ENCODE assay signal across 9 cellular contexts in genomic region chr14:55807536-55807935, GRCh38.
DNase-seq lines count a peak whose midpoint lies in the region; ATAC-seq, FAIRE-seq and TF ChIP-seq lines count a peak whose summit lies in the region.
"Had no signal": no experiment of that assay in that cellular context is flagged by ENCODE, and none has a peak within 500 bp of the region (broad histone marks: within the 10 kb centered on the region; RNA-seq: fewer than 3 reads in every experiment).

No MANE protein-coding gene starts in this region.

- TF ChIP-seq EP300 in K562 (IDR thresholded peaks at IDR 0.05; ENCODE audit: low read length), result no peak

- H3K4me3 ChIP-seq in HCT116 (replicated peaks in 1 of 2; ENCODE audit: low read depth in 1 of 2, low read length in 2 of 2) (no peak overlapping the region), K562 (no peak overlapping the region), A673 (ENCODE audit: low read depth, low read length, poor library complexity, severe bottlenecking) (no peak overlapping the region)
- H3K4me3 ChIP-seq in naive thymus-derived CD4-positive, alpha-beta T cell (ENCODE audit: low read length), result peak overlapping the region; percentile 10

- peaks cover 0 to 62% (median 4%) of the 10 kb centered on the region in 5 donors for H3K36me3 Mint-ChIP-seq in naive thymus-derived CD4-positive, alpha-beta T cell

- no peaks in the 10 kb centered on the region for H3K9me2 ChIP-seq in HCT116 (ENCODE audit: insufficient read depth)

- TF ChIP-seq RAD21 in HCT116 (IDR thresholded peaks at IDR 0.05; ENCODE audit: low read depth) (no peak), K562 (CRISPR knock-in tag; conservative IDR thresholded peaks at IDR 0.05 in 1 of 2, IDR thresholded peaks at IDR 0.05 in 1 of 2) (no peak)

- no peaks in the 10 kb centered on the region for H3K9me1 ChIP-seq in K562 (ENCODE audit: control insufficient read depth, insufficient read depth, low read length)

- in situ Hi-C loops in K562 (cut with MboI), result no loop called here

- H3K79me2 ChIP-seq in HCT116 (ENCODE audit: insufficient read depth, low read length) (no peaks in the 10 kb centered on the region), K562 (ENCODE audit: control insufficient read depth, insufficient read depth, low read length) (no peaks in the 10 kb centered on the region)

- H3K9me3 Mint-ChIP-seq in naive thymus-derived CD4-positive, alpha-beta T cell, result peaks cover 0 to 40% (median 6%) of the 10 kb centered on the region in 11 donors

- no peaks in the 10 kb centered on the region for H3K27me3 Mint-ChIP-seq in naive thymus-derived CD4-positive, alpha-beta T cell

- H3K4me1 Mint-ChIP-seq in naive thymus-derived CD4-positive, alpha-beta T cell, result peaks cover 24 to 59% (median 36%) of the 10 kb centered on the region in 7 donors

- CTCF ChIA-PET in HCT116 (lab: Charles Lee) (interaction anchor here (0.8 to 1.0 kb wide), 2 partner anchors 37 to 369 kb away, joined by 3 read pairs; no protein-coding TSS in a partner anchor), K562 (lab: Yijun Ruan, JAX; ENCODE audit: low intra/inter-chr PET ratio) (interaction anchor here (0.7 kb wide), 1 partner anchor 330 kb away, joined by 3 read pairs; no protein-coding TSS in a partner anchor), A673 (lab: Charles Lee) (no interaction called here)
- CTCF ChIA-PET in naive thymus-derived CD4-positive, alpha-beta T cell (lab: Charles Lee), result interaction anchor here (0.6 kb wide), 1 partner anchor 229 kb away, joined by 3 read pairs; no protein-coding TSS in a partner anchor

- TF ChIP-seq POLR2A in HCT116 (IDR thresholded peaks at IDR 0.05; ENCODE audit: borderline replicate concordance, extremely low read depth, insufficient read depth, insufficient read length) (no peak), K562 (conservative IDR thresholded peaks at IDR 0.05) (no peak)

- WGBS in K562 (ENCODE audit: insufficient coverage, low coverage, missing lambda C conversion rate), result 12% methylated on average over 5 of the region's 6 CpGs

- H2AFZ ChIP-seq in HCT116 (ENCODE audit: low read depth, low read length, poor library complexity, severe bottlenecking) (peak overlapping the region; percentile 7), K562 (ENCODE audit: low read depth, low read length) (no peak overlapping the region)

- peaks cover 51 to 52% of the 10 kb centered on the region in 2 experiments for H3K4me1 ChIP-seq in HCT116 (ENCODE audit: control insufficient read depth in 1 of 2, insufficient read depth in 2 of 2, low read length in 2 of 2)
- H3K4me1 ChIP-seq in K562 (replicated peaks in 1 of 2; ENCODE audit: control insufficient read depth in 2 of 2, insufficient read depth in 2 of 2, low read length in 2 of 2), result peaks cover 4 to 15% of the 10 kb centered on the region in 2 experiments; a peak in 3 of 5 replicates
- peaks cover 16 to 17% of the 10 kb centered on the region in 2 donors for H3K4me1 ChIP-seq in naive thymus-derived CD4-positive, alpha-beta T cell (ENCODE audit: control insufficient read depth in 2 of 2, insufficient read depth in 2 of 2, low read length in 2 of 2)
- peaks cover 11% of the 10 kb centered on the region for H3K4me1 ChIP-seq in A673 (ENCODE audit: insufficient read depth, low read length, poor library complexity, severe bottlenecking)

- H3K9ac ChIP-seq in HCT116 (ENCODE audit: low read length), result no peak overlapping the region
- no peak overlapping the region for H3K9ac ChIP-seq in K562 (ENCODE audit: insufficient read depth in 1 of 2, low read depth in 2 of 2, low read length in 2 of 2)

- RAD21 ChIA-PET in HCT116 (lab: Charles Lee; ENCODE audit: low non-redundant PET in 1 of 2, low total read pairs in 2 of 2, uncharacterized antibody in 2 of 2, unreplicated experiment in 2 of 2), result no interaction called here

- ATAC-seq in HCT116 (no peak), K562 (no peak)
- no peak for ATAC-seq in naive thymus-derived CD4-positive, alpha-beta T cell

- H3K27ac Mint-ChIP-seq in naive thymus-derived CD4-positive, alpha-beta T cell, result peak overlapping the region; percentile 90 to 98 (median 91)

- BruUV-seq in HCT116 (replicated peaks; lab: Mats Ljungman, UMichigan) (no TSS peak), K562 (replicated peaks; lab: Mats Ljungman, UMichigan) (no TSS peak), A673 (replicated peaks; lab: Mats Ljungman, UMichigan) (no TSS peak)

- H3K36me3 ChIP-seq in HCT116 (ENCODE audit: control insufficient read depth in 1 of 2, insufficient read depth in 2 of 2, low read length in 2 of 2) (no peaks in the 10 kb centered on the region), K562 (ENCODE audit: control insufficient read depth, insufficient read depth, low read length) (no peaks in the 10 kb centered on the region), A673 (ENCODE audit: insufficient read depth, low read length, poor library complexity, severe bottlenecking) (no peaks in the 10 kb centered on the region)
- no peaks in the 10 kb centered on the region for H3K36me3 ChIP-seq in naive thymus-derived CD4-positive, alpha-beta T cell (ENCODE audit: control insufficient read depth in 2 of 3, insufficient read depth in 3 of 3, low read length in 3 of 3)

- POLR2A ChIA-PET in HCT116 (lab: Charles Lee) (no interaction called here), K562 (lab: Yijun Ruan, JAX) (interaction anchor here (0.8 to 2.0 kb wide), 2 partner anchors 11 to 67 kb away, joined by 3 to 8 read pairs; no protein-coding TSS in a partner anchor), A673 (lab: Charles Lee; ENCODE audit: low non-redundant PET) (no interaction called here)
- POLR2A ChIA-PET in naive thymus-derived CD4-positive, alpha-beta T cell (lab: Charles Lee), result interaction anchor here (0.7 kb wide), 1 partner anchor 226 kb away, joined by 3 read pairs; no protein-coding TSS in a partner anchor

- H4K20me1 ChIP-seq in HCT116 (ENCODE audit: insufficient read depth), result no peaks in the 10 kb centered on the region
- H4K20me1 ChIP-seq in K562 (replicated peaks; ENCODE audit: control insufficient read depth, insufficient read depth, low read length), result 0 out of 2 replicates have a peak, but pooled peaks cover 3% of the 10 kb centered on the region

- H3K9me3 ChIP-seq in HCT116 (ENCODE audit: control insufficient read depth in 1 of 2, insufficient read depth in 1 of 2, low read depth in 1 of 2, low read length in 2 of 2) (no peaks in the 10 kb centered on the region), K562 (replicated peaks; ENCODE audit: control insufficient read depth, insufficient read depth, low read depth, low read length) (no peaks in the 10 kb centered on the region), A673 (ENCODE audit: low read depth, low read length, poor library complexity, severe bottlenecking) (no peaks in the 10 kb centered on the region)
- no peaks in the 10 kb centered on the region for H3K9me3 ChIP-seq in naive thymus-derived CD4-positive, alpha-beta T cell (ENCODE audit: control insufficient read depth in 2 of 3, low read length in 3 of 3)

- H3K27ac ChIP-seq in HCT116 (ENCODE audit: low read depth, low read length) (peak overlapping the region; percentile 38), K562 (ENCODE audit: extremely low read depth, low read depth, low read length) (no peak overlapping the region), A673 (ENCODE audit: low read depth, low read length, poor library complexity, severe bottlenecking) (no peak overlapping the region)
- H3K27ac ChIP-seq in naive thymus-derived CD4-positive, alpha-beta T cell (ENCODE audit: low read depth, low read length), result peak overlapping the region; percentile 61

- H3K27me3 ChIP-seq in HCT116 (ENCODE audit: insufficient read depth, low read length) (no peaks in the 10 kb centered on the region), K562 (ENCODE audit: control insufficient read depth in 2 of 2, insufficient read depth in 2 of 2, low read length in 2 of 2) (no peaks in the 10 kb centered on the region), A673 (replicated peaks; ENCODE audit: insufficient read depth, low read depth, low read length, poor library complexity) (no peaks in the 10 kb centered on the region)
- no peaks in the 10 kb centered on the region for H3K27me3 ChIP-seq in naive thymus-derived CD4-positive, alpha-beta T cell (ENCODE audit: control insufficient read depth in 2 of 2, insufficient read depth in 2 of 2, low read length in 2 of 2)

- no peak for FAIRE-seq in K562 (lab: Jason Lieb, UNC)
- FAIRE-seq: A204.1 had no signal

- H3K4me2 ChIP-seq in HCT116 (ENCODE audit: low read length), result peak overlapping the region; percentile 52
- H3K4me2 ChIP-seq in K562 (ENCODE audit: insufficient read depth, low read length), result no peak overlapping the region

- intact Hi-C loops in HCT116 (cut with micrococcal nuclease), result no loop called here
- intact Hi-C loops in K562 (cut with micrococcal nuclease), result no loop called here
- intact Hi-C loops in naive thymus-derived CD4-positive, alpha-beta T cell (cut with micrococcal nuclease), result loop anchor here (1.0 to 10.0 kb wide), 6 partner anchors 44 to 903 kb away; partner anchors contain the start of genes FBXO34 (in 1 of the 2), GCH1 (in 1 of the 2) and PELI2 (in 1 of the 2)
- intact Hi-C loops in A673 (cut with micrococcal nuclease; ENCODE audit: unreplicated experiment), result no loop called here

- DNase-seq in NCI-H1417 (lab: John Stamatoyannopoulos, UW), result peak in 2 of 3 experiments; percentile 41 to 58
- DNase-seq in NCI-H1417 treated with DMSO at 0.1 percent for 48 hours (lab: John Stamatoyannopoulos, UW), result no peak
- DNase-seq in HCT116 (ENCODE audit: low read depth, low spot score), result no peak
- no peak for DNase-seq in K562 (ENCODE audit: extremely low read depth in 1 of 4, low spot score in 3 of 4)
- DNase-seq in naive thymus-derived CD4-positive, alpha-beta T cell, result no peak
- no peak for DNase-seq in A673 (ENCODE audit: low spot score)
- no peak for DNase-seq in AML-193 (lab: John Stamatoyannopoulos, UW)
- DNase-seq in NCI-H345 treated with DMSO at 0.1 percent for 48 hours (lab: John Stamatoyannopoulos, UW; ENCODE audit: unreplicated experiment), result no peak

- TF ChIP-seq CTCF in HCT116 (IDR thresholded peaks at IDR 0.05 in 2 of 3, conservative IDR thresholded peaks at IDR 0.05 in 1 of 3; ENCODE audit: borderline replicate concordance in 1 of 3, insufficient read depth in 1 of 3, low read depth in 2 of 3, low read length in 2 of 3) (no peak), K562 (IDR thresholded peaks at IDR 0.05 in 2 of 3, conservative IDR thresholded peaks at IDR 0.05 in 1 of 3; ENCODE audit: insufficient read depth in 2 of 3, low read depth in 1 of 3, low read length in 3 of 3) (no peak), A673 (conservative IDR thresholded peaks at IDR 0.05; ENCODE audit: low read depth, low read length) (no peak)

- H3K4me3 Mint-ChIP-seq in naive thymus-derived CD4-positive, alpha-beta T cell, result peak overlapping the region; percentile 44 to 70 (median 57)

TF ChIP-seq in HCT116, 20 proteins besides CTCF, POLR2A, EP300 and RAD21 (continues in another document):
- TF ChIP-seq JUND (IDR thresholded peaks at IDR 0.05), result no peak
- TF ChIP-seq YY1 (IDR thresholded peaks at IDR 0.05; ENCODE audit: extremely low read depth, insufficient replicate concordance, low read depth, low read length), result no peak
- TF ChIP-seq EZH2phosphoT487 (IDR thresholded peaks at IDR 0.05; ENCODE audit: borderline replicate concordance), result no peak

Comparison
In these comparisons a context has a peak if more than half of its experiments do, and no peak if none do; other contexts are left out.
1. DNase-seq: peak in NCI-H1417 (2 of 3); none in NCI-H1417 treated with DMSO at 0.1 percent for 48 hours (single experiment), HCT116 (single experiment), K562 (0 of 4), naive thymus-derived CD4-positive, alpha-beta T cell (0 of 9), A673 (single experiment), AML-193 (0 of 2) and NCI-H345 treated with DMSO at 0.1 percent for 48 hours (single experiment).
2. H3K27ac ChIP-seq: peak in HCT116 (single experiment) and naive thymus-derived CD4-positive, alpha-beta T cell (single experiment); none in K562 (single experiment) and A673 (single experiment).
3. POLR2A ChIA-PET loops: an anchor here in K562 (0.8 to 2.0 kb wide) and naive thymus-derived CD4-positive, alpha-beta T cell (0.7 kb wide); none called in HCT116 and A673.
4. intact Hi-C loops: an anchor here in naive thymus-derived CD4-positive, alpha-beta T cell (1.0 to 10.0 kb wide); none called in HCT116, K562 and A673.